ENCODE assay signal across 13 cellular contexts in genomic region chr10:122336961-122337360, GRCh38. TPM values are rescaled to one million over a fixed set of nuclear protein-coding genes. Genes with fewer than 3 reads are reported as not detected.
DNase-seq lines count a peak whose midpoint lies in the region; ATAC-seq and TF ChIP-seq lines count a peak whose summit lies in the region.
"Had no signal": no experiment of that assay in that cellular context is flagged by ENCODE, and none has a peak within 500 bp of the region (broad histone marks: within the 10 kb centered on the region; RNA-seq: fewer than 3 reads in every experiment).

No MANE protein-coding gene starts in this region.

- H3K27me3 ChIP-seq in OCI-LY3 (ENCODE audit: low read depth, low read length) (peaks cover 17% of the 10 kb centered on the region), foreskin keratinocyte (no peaks in the 10 kb centered on the region), lower lobe of right lung (ENCODE audit: low read depth) (peaks cover 4% of the 10 kb centered on the region)
- no peaks in the 10 kb centered on the region for H3K27me3 ChIP-seq in effector memory CD4-positive, alpha-beta T cell (replicated peaks; ENCODE audit: control insufficient read depth, insufficient read depth, low read length, poor library complexity, severe bottlenecking)
- H3K27me3 ChIP-seq: BE2C had no signal

- H3K27ac ChIP-seq in OCI-LY3 (ENCODE audit: low read length) (no peak overlapping the region), cingulate gyrus (ENCODE audit: low read depth, low read length) (peak overlapping the region; percentile 3), foreskin keratinocyte (peak overlapping the region; percentile 61), temporal lobe (ENCODE audit: low read depth, low read length) (peak overlapping the region; percentile 13), lower lobe of right lung (no peak overlapping the region)
- H3K27ac ChIP-seq in effector memory CD4-positive, alpha-beta T cell (ENCODE audit: insufficient read depth, low read length, poor library complexity, severe bottlenecking) = no peak overlapping the region
- H3K27ac ChIP-seq: C4-2B, GM23248 had no signal

- DNase-seq in foreskin keratinocyte (peak in 1 of 2 donors; percentile 31), lower lobe of right lung (no peak)
- DNase-seq in activated T-cell treated with anti-CD3 and anti-CD28 coated beads, Interleukin-2, amount 50 U/mL, for 48 hours = no peak
- DNase-seq in effector memory CD4-positive, alpha-beta T cell = no peak
- DNase-seq: BE2C, DMS79, GM23248, H7 had no signal

- ATAC-seq in foreskin keratinocyte (no peak), lower lobe of right lung (no peak)

- H3K9ac ChIP-seq in OCI-LY3 (ENCODE audit: low read length) = peak overlapping the region; percentile 7; the same call in 1 of the 2 replicates
- H3K9ac ChIP-seq: GM23248 had no signal

- H4K20me1 ChIP-seq in OCI-LY3 (ENCODE audit: insufficient read depth, low read length) = no peaks in the 10 kb centered on the region

- H3K4me1 ChIP-seq in OCI-LY3 (ENCODE audit: low read length) = peaks cover 34% of the 10 kb centered on the region
- peaks cover 23% of the 10 kb centered on the region for H3K4me1 ChIP-seq in foreskin keratinocyte
- H3K4me1 ChIP-seq in lower lobe of right lung = no peaks in the 10 kb centered on the region
- no peaks in the 10 kb centered on the region for H3K4me1 ChIP-seq in effector memory CD4-positive, alpha-beta T cell (ENCODE audit: control insufficient read depth, insufficient read depth, low read length, poor library complexity, severe bottlenecking)
- H3K4me1 ChIP-seq: BE2C had no signal

- intact Hi-C loops in lower lobe of right lung (cut with DNase I) = no loop called here

- H3K9me3 ChIP-seq in OCI-LY3 (ENCODE audit: insufficient read depth, low read length) (no peaks in the 10 kb centered on the region), lower lobe of right lung (no peaks in the 10 kb centered on the region)
- no peaks in the 10 kb centered on the region for H3K9me3 ChIP-seq in effector memory CD4-positive, alpha-beta T cell (ENCODE audit: control insufficient read depth, low read length)
- H3K9me3 ChIP-seq: A549, BE2C had no signal

- H3K4me2 ChIP-seq in OCI-LY3 (ENCODE audit: low read length) = peak overlapping the region; percentile 51
- H3K4me2 ChIP-seq: A549 had no signal

- no peaks in the 10 kb centered on the region for H3K36me3 ChIP-seq in OCI-LY3 (replicated peaks; ENCODE audit: low read depth, low read length)
- no peaks in the 10 kb centered on the region for H3K36me3 ChIP-seq in lower lobe of right lung
- H3K36me3 ChIP-seq in effector memory CD4-positive, alpha-beta T cell (ENCODE audit: control insufficient read depth, insufficient read depth, low read length) = no peaks in the 10 kb centered on the region
- H3K36me3 ChIP-seq: BE2C had no signal

- H3K4me3 ChIP-seq in OCI-LY3 (ENCODE audit: low read length) (0 out of 2 replicates have a peak overlapping the region, but pooled peaks have one; percentile 21), lower lobe of right lung (no peak overlapping the region)
- H3K4me3 ChIP-seq in effector memory CD4-positive, alpha-beta T cell (ENCODE audit: insufficient read depth, low read depth, low read length, poor library complexity, severe bottlenecking) = no peak overlapping the region
- H3K4me3 ChIP-seq: A549, GM23248 had no signal

- no peaks in the 10 kb centered on the region for H3K79me2 ChIP-seq in OCI-LY3 (ENCODE audit: low read length)

- TF ChIP-seq CTCF in OCI-LY3 (IDR thresholded peaks at IDR 0.05; ENCODE audit: low read depth, low read length) = no peak
- no peak for TF ChIP-seq CTCF in foreskin keratinocyte (conservative IDR thresholded peaks at IDR 0.05)
- TF ChIP-seq CTCF in lower lobe of right lung (IDR thresholded peaks at IDR 0.05) = no peak

- H2AFZ ChIP-seq in OCI-LY3 (ENCODE audit: low read depth, low read length) = no peak overlapping the region
- H2AFZ ChIP-seq: GM23248 had no signal

RNA-seq across cellular contexts. Expression of gene PLEKHA1, which starts 37.5 kb away (rescaled TPM):
- total RNA-seq in foreskin keratinocyte = 48.6 and 54.8 TPM in 2 replicates
- polyA plus RNA-seq in foreskin keratinocyte = 13.9 and 14.5 TPM in 2 replicates
- total RNA-seq in temporal lobe = 26.3 TPM
- total RNA-seq in lower lobe of right lung = 46.1 TPM

Comparison
In these comparisons a context has a peak if more than half of its experiments do, and no peak if none do; other contexts are left out.
1. H3K27ac ChIP-seq: peak in cingulate gyrus (single experiment), foreskin keratinocyte (single experiment) and temporal lobe (single experiment); none in OCI-LY3 (single experiment), lower lobe of right lung (single experiment) and effector memory CD4-positive, alpha-beta T cell (single experiment).